Comparison of ENCODE assay signal across 11 cellular contexts in the genomic region with DNA sequence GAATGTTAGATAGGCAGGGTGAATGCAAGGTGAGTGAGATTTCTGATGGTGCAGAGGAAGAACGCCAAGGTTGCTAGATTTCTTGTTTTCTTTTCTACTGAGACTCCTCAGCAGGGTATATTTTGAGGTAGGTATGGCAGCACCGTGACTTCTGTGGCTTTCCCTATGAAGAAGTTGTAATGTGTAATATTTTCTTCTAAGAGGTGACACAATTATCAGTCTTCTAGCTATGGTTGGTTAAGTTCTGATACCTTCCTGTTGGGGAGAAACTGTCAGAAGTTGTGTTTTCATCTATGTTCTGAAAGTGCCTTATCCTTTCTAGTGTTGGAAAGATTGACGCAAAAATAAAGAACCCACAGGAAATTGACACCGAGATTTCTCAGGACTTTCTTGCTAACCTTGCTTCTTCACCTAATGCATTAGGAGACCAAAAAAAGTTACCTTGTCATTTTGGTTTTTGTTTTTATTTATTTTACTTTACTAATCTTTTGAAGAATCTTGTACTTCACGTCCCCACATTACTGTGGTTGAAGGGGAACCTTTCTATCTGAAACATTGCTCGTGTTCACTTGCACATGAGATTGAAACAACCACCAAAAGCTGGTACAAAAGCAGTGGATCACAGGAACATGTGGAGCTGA. TPM values are rescaled to one million over a fixed set of nuclear protein-coding genes. Genes with fewer than 3 reads are reported as not detected.
DNase-seq lines count a peak whose midpoint lies in the region; ATAC-seq and TF ChIP-seq lines count a peak whose summit lies in the region.
"Had no signal": no experiment of that assay in that cellular context is flagged by ENCODE, and none has a peak within 500 bp of the region (broad histone marks: within the 10 kb centered on the region; RNA-seq: fewer than 3 reads in every experiment).

No MANE protein-coding gene starts in this region.

- no peaks in the 10 kb centered on the region for H3K27me3 ChIP-seq in esophagus muscularis mucosa
- H3K27me3 ChIP-seq: cardiac muscle cell had no signal

- peak; percentile 56 for ATAC-seq in HG02973 (IDR thresholded peaks at IDR 0.05; ENCODE audit: unreplicated experiment)
- peak; percentile 85 for ATAC-seq in activated CD8-positive, alpha-beta T cell treated with anti-CD3 and anti-CD28 coated beads for 36 hours

- WGBS in esophagus muscularis mucosa, result 78% methylated on average over 6 of the region's 6 CpGs

- H3K27ac ChIP-seq in esophagus muscularis mucosa (replicated peaks in 1 of 4), result no peak overlapping the region
- H3K27ac ChIP-seq: cardiac muscle cell, GM23248 had no signal

- peaks cover 0 to 38% (median 0%) of the 10 kb centered on the region in 4 donors for H3K36me3 ChIP-seq in esophagus muscularis mucosa
- H3K36me3 ChIP-seq: cardiac muscle cell had no signal

- intact Hi-C loops in activated CD8-positive, alpha-beta T cell treated with anti-CD3 and anti-CD28 coated beads for 36 hours (cut with micrococcal nuclease), result loop anchor here (1.0 to 5.0 kb wide), 3 partner anchors 51 to 69 kb away; no protein-coding TSS in a partner anchor
- intact Hi-C loops in esophagus muscularis mucosa (cut with DNase I), result no loop called here

- peak; percentile 50 for DNase-seq in stimulated activated CD4-positive, alpha-beta T cell treated with anti-CD3 and anti-CD28 coated beads, Interleukin-15, amount 100 ng/mL, for 24 hours
- no peak for DNase-seq in stimulated activated CD4-positive, alpha-beta T cell treated with anti-CD3 and anti-CD28 coated beads, Interleukin-12 subunit alpha, Interleukin-12 subunit beta, amount 100 ng/mL, for 4 hours
- DNase-seq in activated CD8-positive, alpha-beta T cell treated with anti-CD3 and anti-CD28 coated beads for 36 hours, result peak; percentile 73
- DNase-seq in putamen (ENCODE audit: low spot score), result no peak
- no peak for DNase-seq in HT-29 (ENCODE audit: low spot score)
- DNase-seq in SIG-M5 treated with dmso at 0.1 percent for 504 hours (lab: John Stamatoyannopoulos, UW; ENCODE audit: unreplicated experiment), result no peak
- DNase-seq in esophagus muscularis mucosa (ENCODE audit: extremely low spot score), result no peak
- DNase-seq: GM23248, NCI-H1092 had no signal

- no peak for TF ChIP-seq CTCF in activated CD8-positive, alpha-beta T cell treated with anti-CD3 and anti-CD28 coated beads for 36 hours (IDR thresholded peaks at IDR 0.05)
- no peak for TF ChIP-seq CTCF in esophagus muscularis mucosa (IDR thresholded peaks at IDR 0.05)

- H3K27ac Mint-ChIP-seq in activated CD8-positive, alpha-beta T cell treated with anti-CD3 and anti-CD28 coated beads for 36 hours, result peak overlapping the region; percentile 96

- no peak for TF ChIP-seq EP300 in esophagus muscularis mucosa (IDR thresholded peaks at IDR 0.05)

- POLR2A ChIA-PET in activated CD8-positive, alpha-beta T cell treated with anti-CD3 and anti-CD28 coated beads for 36 hours (lab: Charles Lee), result interaction anchor here (1.0 to 1.4 kb wide), 6 partner anchors 50 to 114 kb away, joined by 3 to 5 read pairs (median 4); no protein-coding TSS in a partner anchor

- no peak for TF ChIP-seq POLR2A in esophagus muscularis mucosa (IDR thresholded peaks at IDR 0.05; ENCODE audit: low read depth)

- H3K4me3 Mint-ChIP-seq in activated CD8-positive, alpha-beta T cell treated with anti-CD3 and anti-CD28 coated beads for 36 hours, result peak overlapping the region; percentile 51

- H3K27me3 Mint-ChIP-seq in activated CD8-positive, alpha-beta T cell treated with anti-CD3 and anti-CD28 coated beads for 36 hours, result no peaks in the 10 kb centered on the region

- H3K4me1 ChIP-seq in esophagus muscularis mucosa, result no peaks in the 10 kb centered on the region

- peaks cover 83% of the 10 kb centered on the region for H3K4me1 Mint-ChIP-seq in activated CD8-positive, alpha-beta T cell treated with anti-CD3 and anti-CD28 coated beads for 36 hours (ENCODE audit: low read depth)

- H3K36me3 Mint-ChIP-seq in activated CD8-positive, alpha-beta T cell treated with anti-CD3 and anti-CD28 coated beads for 36 hours (ENCODE audit: low read depth), result peaks cover 75% of the 10 kb centered on the region

- H3K9me3 ChIP-seq in esophagus muscularis mucosa, result peaks cover 0 to 17% (median 12%) of the 10 kb centered on the region in 4 donors

- H3K9me3 Mint-ChIP-seq in activated CD8-positive, alpha-beta T cell treated with anti-CD3 and anti-CD28 coated beads for 36 hours, result peaks cover 52% of the 10 kb centered on the region

- no peak overlapping the region for H3K4me3 ChIP-seq in esophagus muscularis mucosa
- H3K4me3 ChIP-seq: cardiac muscle cell, GM23248 had no signal

- CTCF ChIA-PET in activated CD8-positive, alpha-beta T cell treated with anti-CD3 and anti-CD28 coated beads for 36 hours (lab: Charles Lee), result interaction anchor here (1.0 to 2.2 kb wide), 6 partner anchors 11 to 347 kb away, joined by 3 to 8 read pairs (median 4); no protein-coding TSS in a partner anchor

RNA-seq across cellular contexts. Expression of a gene that starts 11.9 kb away (rescaled TPM):
- total RNA-seq in activated CD8-positive, alpha-beta T cell treated with anti-CD3 and anti-CD28 coated beads for 36 hours, result 10 to 100 TPM; 15.0 to 15.8 TPM
- total RNA-seq in HT-29 (2014; rRNA removed; shearing (Covaris generic)), result 0.05 TPM in 1 of 2 replicates, not detected in the other
- total RNA-seq in esophagus muscularis mucosa, result 10 to 100 TPM in 1 of 4 donors, 1 to 10 TPM in 3; 2.8 to 11.8 (median 5.2) TPM

RNA-seq across cellular contexts. Expression of a gene that starts 55.5 kb away (rescaled TPM):
- total RNA-seq in activated CD8-positive, alpha-beta T cell treated with anti-CD3 and anti-CD28 coated beads for 36 hours, result 1 to 10 TPM; 5.8 to 6.0 TPM
- not detected in 2 replicates for total RNA-seq in HT-29 (2014; rRNA removed; shearing (Covaris generic))
- 10 to 100 TPM in 1 of 4 donors, under 1 TPM in 3; 0.42 to 11.3 (median 0.58) TPM for total RNA-seq in esophagus muscularis mucosa
- total RNA-seq: GM23248 had no signal

RNA-seq across cellular contexts. Expression of a gene that starts 56.1 kb away (rescaled TPM):
- total RNA-seq in activated CD8-positive, alpha-beta T cell treated with anti-CD3 and anti-CD28 coated beads for 36 hours, result under 1 TPM; 0.09 to 0.20 TPM
- total RNA-seq in HT-29 (2014; rRNA removed; shearing (Covaris generic)), result not detected in 2 replicates
- total RNA-seq in esophagus muscularis mucosa, result 10 to 100 TPM in 1 of 4 donors, 1 to 10 TPM in 3; 4.3 to 20.2 (median 8.1) TPM
- total RNA-seq: cardiac muscle cell, GM23248 had no signal

Comparison
In these comparisons a context has a peak if more than half of its experiments do, and no peak if none do; other contexts are left out.
1. DNase-seq: peak in stimulated activated CD4-positive, alpha-beta T cell treated with anti-CD3 and anti-CD28 coated beads, Interleukin-15, amount 100 ng/mL, for 24 hours (single experiment) and activated CD8-positive, alpha-beta T cell treated with anti-CD3 and anti-CD28 coated beads for 36 hours (single experiment); none in stimulated activated CD4-positive, alpha-beta T cell treated with anti-CD3 and anti-CD28 coated beads, Interleukin-12 subunit alpha, Interleukin-12 subunit beta, amount 100 ng/mL, for 4 hours (single experiment), putamen (single experiment), HT-29 (single experiment), SIG-M5 treated with dmso at 0.1 percent for 504 hours (single experiment) and esophagus muscularis mucosa (single experiment).